13 cellular contexts compared by ENCODE assay signal in genomic region chr15:45253330-45253729, GRCh38. TPM values are rescaled to one million over a fixed set of nuclear protein-coding genes. Genes with fewer than 3 reads are reported as not detected.
DNase-seq lines count a peak whose midpoint lies in the region; ATAC-seq and TF ChIP-seq lines count a peak whose summit lies in the region.
"Had no signal": no experiment of that assay in that cellular context is flagged by ENCODE, and none has a peak within 500 bp of the region (broad histone marks: within the 10 kb centered on the region; RNA-seq: fewer than 3 reads in every experiment).

No MANE protein-coding gene starts in this region.

- ATAC-seq in HG02840 (IDR thresholded peaks at IDR 0.05; ENCODE audit: low FRiP score, unreplicated experiment) (no peak), GM19397 (IDR thresholded peaks at IDR 0.05; ENCODE audit: unreplicated experiment) (no peak)

- H3K79me1 ChIP-seq in mesenchymal stem cell (replicated peaks; ENCODE audit: low read length, poor library complexity, severe bottlenecking), result no peaks in the 10 kb centered on the region

- H3K27me3 ChIP-seq in MM.1S (replicated peaks; ENCODE audit: insufficient read depth, low read length) (no peaks in the 10 kb centered on the region), colonic mucosa (no peaks in the 10 kb centered on the region), neural progenitor cell (no peaks in the 10 kb centered on the region), mesenchymal stem cell (ENCODE audit: control insufficient read depth in 1 of 2, insufficient read depth in 1 of 2, low read length in 2 of 2) (no peaks in the 10 kb centered on the region)

- H3K4me3 ChIP-seq in GM12864 (ENCODE audit: low read depth, low read length), result no peak overlapping the region
- H3K4me3 ChIP-seq in MM.1S (ENCODE audit: low read length), result no peak overlapping the region
- H3K4me3 ChIP-seq in colonic mucosa, result peak overlapping the region; percentile 10
- no peak overlapping the region for H3K4me3 ChIP-seq in neural progenitor cell
- H3K4me3 ChIP-seq in mesenchymal stem cell (ENCODE audit: insufficient read depth in 1 of 2, low read depth in 1 of 2, low read length in 2 of 2), result no peak overlapping the region
- H3K4me3 ChIP-seq: GM23248 had no signal

- H3K14ac ChIP-seq in mesenchymal stem cell (ENCODE audit: low read length in 2 of 2), result no peak overlapping the region

- H3K9me3 Mint-ChIP-seq in neural progenitor cell, result no peaks in the 10 kb centered on the region
- H3K9me3 Mint-ChIP-seq: activated naive CD8-positive, alpha-beta T cell treated with anti-CD3 and anti-CD28 coated beads, Interleukin-2, amount 10 ng/mL, durations not matched to agents 7 days and 5 days; natural killer cell had no signal

- intact Hi-C loops in colonic mucosa (cut with DNase I), result no loop called here

- no peak overlapping the region for H4K8ac ChIP-seq in mesenchymal stem cell (ENCODE audit: low read length)

- H3K36me3 Mint-ChIP-seq in neural progenitor cell, result no peaks in the 10 kb centered on the region
- H3K36me3 Mint-ChIP-seq: activated naive CD8-positive, alpha-beta T cell treated with anti-CD3 and anti-CD28 coated beads, Interleukin-2, amount 10 ng/mL, durations not matched to agents 7 days and 5 days; natural killer cell had no signal

- no peaks in the 10 kb centered on the region for H3K79me2 ChIP-seq in MM.1S (ENCODE audit: low read length)
- no peaks in the 10 kb centered on the region for H3K79me2 ChIP-seq in neural progenitor cell (ENCODE audit: low read depth)

- no peak overlapping the region for H2BK12ac ChIP-seq in mesenchymal stem cell (ENCODE audit: low read length in 2 of 2)

- DNase-seq in GM12864 (ENCODE audit: low read depth), result no peak
- DNase-seq in MM.1S, result no peak
- DNase-seq in colonic mucosa, result peak; percentile 53
- DNase-seq in neural progenitor cell (ENCODE audit: low spot score), result peak; percentile 21
- no peak for DNase-seq in mesenchymal stem cell
- DNase-seq in HuH-7.5 (ENCODE audit: low spot score), result no peak
- DNase-seq: activated naive CD8-positive, alpha-beta T cell treated with anti-CD3 and anti-CD28 coated beads, Interleukin-2, amount 10 ng/mL, durations not matched to agents 7 days and 5 days; GM23248; natural killer cell; NCI-H446 treated with DMSO at 0.1 percent for 48 hours; stimulated activated CD4-positive, alpha-beta T cell treated with anti-CD3 and anti-CD28 coated beads, Interleukin-12 subunit alpha, Interleukin-12 subunit beta, amount 100 ng/mL, for 4 hours had no signal

- no peak overlapping the region for H3K27ac ChIP-seq in MM.1S (ENCODE audit: low read length)
- no peak overlapping the region for H3K27ac ChIP-seq in colonic mucosa
- no peak overlapping the region for H3K27ac ChIP-seq in neural progenitor cell
- no peak overlapping the region for H3K27ac ChIP-seq in mesenchymal stem cell (ENCODE audit: low read length, poor library complexity, severe bottlenecking)
- H3K27ac ChIP-seq: GM23248 had no signal

- no peak overlapping the region for H2AK5ac ChIP-seq in mesenchymal stem cell (ENCODE audit: low read length, severe bottlenecking)

- TF ChIP-seq CTCF in GM12864 (IDR thresholded peaks at IDR 0.05; ENCODE audit: low read depth, low read length, missing control alignments), result peak; percentile 47
- TF ChIP-seq CTCF in MM.1S (IDR thresholded peaks at IDR 0.05; ENCODE audit: low read length), result peak; percentile 21
- TF ChIP-seq CTCF in colonic mucosa (IDR thresholded peaks at IDR 0.05), result no peak
- TF ChIP-seq CTCF in neural progenitor cell (IDR thresholded peaks at IDR 0.05), result peak; percentile 58

- H3F3A ChIP-seq in MM.1S (ENCODE audit: insufficient read depth, low read length) (no peaks in the 10 kb centered on the region), neural progenitor cell (ENCODE audit: low read depth) (no peaks in the 10 kb centered on the region)

- H2BK15ac ChIP-seq in mesenchymal stem cell (ENCODE audit: low read depth, poor library complexity, severe bottlenecking), result no peak overlapping the region

- no peaks in the 10 kb centered on the region for H3K9me3 ChIP-seq in MM.1S (replicated peaks; ENCODE audit: insufficient read depth, low read length)
- H3K9me3 ChIP-seq in colonic mucosa, result no peaks in the 10 kb centered on the region
- no peaks in the 10 kb centered on the region for H3K9me3 ChIP-seq in neural progenitor cell (ENCODE audit: low read depth)
- no peaks in the 10 kb centered on the region for H3K9me3 ChIP-seq in mesenchymal stem cell (ENCODE audit: control insufficient read depth, low read length)

- H3K9ac ChIP-seq in MM.1S (ENCODE audit: low read length), result no peak overlapping the region
- H3K9ac ChIP-seq in colonic mucosa (ENCODE audit: low read depth in 2 of 2, low read length in 2 of 2), result peak overlapping the region in 1 of 2 donors; percentile 21
- no peak overlapping the region for H3K9ac ChIP-seq in neural progenitor cell
- no peak overlapping the region for H3K9ac ChIP-seq in mesenchymal stem cell (ENCODE audit: low read length)
- H3K9ac ChIP-seq: GM23248 had no signal

- H2BK120ac ChIP-seq in mesenchymal stem cell (ENCODE audit: low read depth, low read length), result no peak overlapping the region

- H3K36me3 ChIP-seq in MM.1S (replicated peaks; ENCODE audit: insufficient read depth, low read length), result no peaks in the 10 kb centered on the region
- no peaks in the 10 kb centered on the region for H3K36me3 ChIP-seq in colonic mucosa
- no peaks in the 10 kb centered on the region for H3K36me3 ChIP-seq in neural progenitor cell
- no peaks in the 10 kb centered on the region for H3K36me3 ChIP-seq in mesenchymal stem cell (ENCODE audit: control insufficient read depth in 1 of 2, insufficient read depth in 2 of 2, low read depth in 1 of 2, low read length in 2 of 2)

- H3K9me2 ChIP-seq in MM.1S (replicated peaks; ENCODE audit: insufficient read depth, low read length), result no peaks in the 10 kb centered on the region

- H3K4me2 ChIP-seq in MM.1S (ENCODE audit: low read depth, low read length) (no peak overlapping the region), neural progenitor cell (no peak overlapping the region), mesenchymal stem cell (ENCODE audit: low read length, poor library complexity, severe bottlenecking) (no peak overlapping the region)

- no peak overlapping the region for H3K18ac ChIP-seq in mesenchymal stem cell (ENCODE audit: low read depth in 1 of 2, low read length in 2 of 2)

- H2BK5ac ChIP-seq in mesenchymal stem cell (ENCODE audit: low read depth, low read length, poor library complexity, severe bottlenecking), result no peak overlapping the region

- H4K91ac ChIP-seq in mesenchymal stem cell (ENCODE audit: low read length), result no peak overlapping the region

- H2AFZ ChIP-seq in MM.1S (ENCODE audit: low read length), result no peak overlapping the region
- H2AFZ ChIP-seq in neural progenitor cell (replicated peaks), result peak overlapping the region; percentile 91
- no peak overlapping the region for H2AFZ ChIP-seq in mesenchymal stem cell (ENCODE audit: low read depth, low read length)
- H2AFZ ChIP-seq: GM23248 had no signal

- H3K4me1 Mint-ChIP-seq in neural progenitor cell, result no peaks in the 10 kb centered on the region
- H3K4me1 Mint-ChIP-seq: activated naive CD8-positive, alpha-beta T cell treated with anti-CD3 and anti-CD28 coated beads, Interleukin-2, amount 10 ng/mL, durations not matched to agents 7 days and 5 days; natural killer cell had no signal

- H3K27ac Mint-ChIP-seq in neural progenitor cell, result no peak overlapping the region
- H3K27ac Mint-ChIP-seq: activated naive CD8-positive, alpha-beta T cell treated with anti-CD3 and anti-CD28 coated beads, Interleukin-2, amount 10 ng/mL, durations not matched to agents 7 days and 5 days; natural killer cell had no signal

- H3K27me3 Mint-ChIP-seq in neural progenitor cell (ENCODE audit: insufficient read depth, low read depth), result no peaks in the 10 kb centered on the region
- H3K27me3 Mint-ChIP-seq: activated naive CD8-positive, alpha-beta T cell treated with anti-CD3 and anti-CD28 coated beads, Interleukin-2, amount 10 ng/mL, durations not matched to agents 7 days and 5 days had no signal

- 83% methylated on average over 1 of the region's 2 CpGs for WGBS in mesenchymal stem cell

- H3K4me1 ChIP-seq in MM.1S (ENCODE audit: low read length), result no peaks in the 10 kb centered on the region
- no peaks in the 10 kb centered on the region for H3K4me1 ChIP-seq in colonic mucosa
- H3K4me1 ChIP-seq in neural progenitor cell, result no peaks in the 10 kb centered on the region
- no peaks in the 10 kb centered on the region for H3K4me1 ChIP-seq in mesenchymal stem cell (ENCODE audit: control insufficient read depth, insufficient read depth, low read depth, low read length)

- no peaks in the 10 kb centered on the region for H4K20me1 ChIP-seq in MM.1S (ENCODE audit: insufficient read depth, low read length)
- H4K20me1 ChIP-seq in neural progenitor cell (ENCODE audit: low read depth), result no peaks in the 10 kb centered on the region

- no peak overlapping the region for H3K4ac ChIP-seq in mesenchymal stem cell (ENCODE audit: low read depth in 1 of 2, low read length in 2 of 2)

- no peak overlapping the region for H3K23ac ChIP-seq in mesenchymal stem cell (ENCODE audit: low read length in 2 of 2)

- no peak overlapping the region for H3K4me3 Mint-ChIP-seq in neural progenitor cell
- H3K4me3 Mint-ChIP-seq: activated naive CD8-positive, alpha-beta T cell treated with anti-CD3 and anti-CD28 coated beads, Interleukin-2, amount 10 ng/mL, durations not matched to agents 7 days and 5 days; natural killer cell had no signal

RNA-seq across cellular contexts. Expression of gene SLC28A2, which starts 1.3 kb away (rescaled TPM):
- total RNA-seq in colonic mucosa (10 to 100 TPM; 21.6 to 54.9 TPM), neural progenitor cell (ENCODE audit: low replicate concordance) (not detected in 2 replicates)
- polyA plus RNA-seq in mesenchymal stem cell (2013, experiment 1 of 2), result not detected
- polyA plus RNA-seq in mesenchymal stem cell (2013, experiment 2 of 2), result not detected
- total RNA-seq: activated naive CD8-positive, alpha-beta T cell treated with anti-CD3 and anti-CD28 coated beads, Interleukin-2, amount 10 ng/mL, durations not matched to agents 7 days and 5 days; GM23248; natural killer cell had no signal
- polyA plus RNA-seq: GM23248 had no signal

Comparison
In these comparisons a context has a peak if more than half of its experiments do, and no peak if none do; other contexts are left out.
1. DNase-seq: peak in colonic mucosa (single experiment) and neural progenitor cell (single experiment); none in GM12864 (single experiment), MM.1S (single experiment), mesenchymal stem cell (single experiment) and HuH-7.5 (single experiment).
2. RNA of gene SLC28A2, which starts 1.3 kb away (total RNA-seq): 21.6 to 54.9 TPM in colonic mucosa; not detected in neural progenitor cell; every median in the first group is over 10 times any median in the second.